18 cellular contexts compared by ENCODE assay signal in genomic region chr5:173644700-173645436, GRCh38. TPM values are rescaled to one million over a fixed set of nuclear protein-coding genes. Genes with fewer than 3 reads are reported as not detected.
DNase-seq lines count a peak whose midpoint lies in the region; ATAC-seq, FAIRE-seq and TF ChIP-seq lines count a peak whose summit lies in the region.
"Had no signal": no experiment of that assay in that cellular context is flagged by ENCODE, and none has a peak within 500 bp of the region (broad histone marks: within the 10 kb centered on the region; RNA-seq: fewer than 3 reads in every experiment).

No MANE protein-coding gene starts in this region.

- ATAC-seq in K562 (peak; percentile 15; the same call in 1 of the 3 replicates), lower lobe of right lung (no peak), Right ventricle myocardium superior (ENCODE audit: poor library complexity) (no peak)

- H3K27ac ChIP-seq in K562 (ENCODE audit: extremely low read depth, low read depth, low read length) (no peak overlapping the region), lower lobe of right lung (peak overlapping the region; percentile 39), GM23248 (no peak overlapping the region), kidney (ENCODE audit: low read depth in 2 of 2, low read length in 2 of 2) (peak overlapping the region in 1 of 2 donors; percentile 6)
- H3K27ac ChIP-seq: heart left ventricle, tibial artery had no signal

- FAIRE-seq in HTR-8/SVneo (lab: Jason Lieb, UNC), result peak; percentile 59
- FAIRE-seq in K562 (lab: Jason Lieb, UNC), result no peak
- no peak for FAIRE-seq in kidney (lab: Jason Lieb, UNC)

- 9% methylated on average over 8 of the region's 8 CpGs for WGBS in K562 (ENCODE audit: insufficient coverage, low coverage, missing lambda C conversion rate)
- 58 to 69% methylated on average over 8 of the region's 8 CpGs for WGBS in GM23248 (ENCODE audit: low coverage in 1 of 2, low lambda C conversion rate in 2 of 2, missing lambda C conversion rate in 2 of 2), 2 experiments

- CTCF ChIA-PET in K562 (lab: Yijun Ruan, JAX; ENCODE audit: low intra/inter-chr PET ratio), result no interaction called here

- intact Hi-C loops in K562 (cut with micrococcal nuclease) (loop anchor here (5.0 kb wide), 1 partner anchor 57 kb away; no protein-coding TSS in a partner anchor), lower lobe of right lung (cut with DNase I) (no loop called here), kidney (cut with DNase I) (no loop called here), Right ventricle myocardium superior (cut with DNase I) (no loop called here)

- no peak for TF ChIP-seq POLR2A in K562 (conservative IDR thresholded peaks at IDR 0.05)

- no peaks in the 10 kb centered on the region for H3K36me3 ChIP-seq in K562 (ENCODE audit: control insufficient read depth, insufficient read depth, low read length)
- H3K36me3 ChIP-seq in lower lobe of right lung, result no peaks in the 10 kb centered on the region
- no peaks in the 10 kb centered on the region for H3K36me3 ChIP-seq in GM23248 (ENCODE audit: low read depth)
- no peaks in the 10 kb centered on the region for H3K36me3 ChIP-seq in kidney (ENCODE audit: control insufficient read depth in 1 of 2, insufficient read depth in 2 of 2, low read length in 2 of 2)
- H3K36me3 ChIP-seq: heart left ventricle, tibial artery had no signal

- POLR2A ChIA-PET in K562 (lab: Yijun Ruan, JAX), result interaction anchor here (1.2 to 2.4 kb wide), 4 partner anchors 16 to 297 kb away, joined by 3 to 7 read pairs (median 5); no protein-coding TSS in a partner anchor

- H3K9me3 ChIP-seq in K562 (replicated peaks; ENCODE audit: control insufficient read depth, insufficient read depth, low read depth, low read length), result no peaks in the 10 kb centered on the region
- H3K9me3 ChIP-seq in lower lobe of right lung, result no peaks in the 10 kb centered on the region
- H3K9me3 ChIP-seq in GM23248 (ENCODE audit: low read depth), result no peaks in the 10 kb centered on the region
- no peaks in the 10 kb centered on the region for H3K9me3 ChIP-seq in kidney (ENCODE audit: control insufficient read depth in 1 of 2, low read length in 2 of 2)
- H3K9me3 ChIP-seq: heart left ventricle, tibial artery had no signal

- no peak overlapping the region for H3K9ac ChIP-seq in K562 (ENCODE audit: insufficient read depth in 1 of 2, low read depth in 2 of 2, low read length in 2 of 2)
- no peak overlapping the region for H3K9ac ChIP-seq in GM23248
- peak overlapping the region in 1 of 2 donors; percentile 35 for H3K9ac ChIP-seq in kidney (ENCODE audit: low read length in 2 of 2)

- peaks cover 0 to 37% of the 10 kb centered on the region in 2 experiments; a peak in 2 of 5 replicates for H3K27me3 ChIP-seq in K562 (ENCODE audit: control insufficient read depth in 2 of 2, insufficient read depth in 2 of 2, low read length in 2 of 2)
- no peaks in the 10 kb centered on the region for H3K27me3 ChIP-seq in lower lobe of right lung (ENCODE audit: low read depth)
- peaks cover 19% of the 10 kb centered on the region for H3K27me3 ChIP-seq in GM23248 (replicated peaks; ENCODE audit: insufficient read depth)
- H3K27me3 ChIP-seq: heart left ventricle had no signal

- TF ChIP-seq EP300 in K562 (IDR thresholded peaks at IDR 0.05; ENCODE audit: low read length), result no peak

- H3F3A ChIP-seq in GM23248 (ENCODE audit: insufficient read depth), result no peaks in the 10 kb centered on the region

- H3K4me3 Mint-ChIP-seq in progenitor cell of endocrine pancreas (ENCODE audit: low read depth), result no peak overlapping the region
- H3K4me3 Mint-ChIP-seq: activated CD4-positive, alpha-beta memory T cell treated with anti-CD3 and anti-CD28 coated beads, Interleukin-2, amount 10 ng/mL, durations not matched to agents 7 days and 5 days had no signal

- TF ChIP-seq RAD21 in K562 (CRISPR knock-in tag; conservative IDR thresholded peaks at IDR 0.05 in 1 of 2, IDR thresholded peaks at IDR 0.05 in 1 of 2), result no peak

- no peak for DNase-seq in HTR-8/SVneo (ENCODE audit: insufficient read length, low spot score)
- DNase-seq in K562 (ENCODE audit: extremely low read depth in 1 of 4, low spot score in 3 of 4), result no peak
- no peak for DNase-seq in lower lobe of right lung
- DNase-seq in progenitor cell of endocrine pancreas (ENCODE audit: low spot score, unreplicated experiment), result no peak
- no peak for DNase-seq in stimulated activated CD4-positive, alpha-beta T cell treated with anti-CD3 and anti-CD28 coated beads, Interleukin-15, amount 100 ng/mL, for 24 hours
- DNase-seq in GM23248, result no peak
- DNase-seq in kidney, result no peak
- DNase-seq in Right ventricle myocardium superior, result no peak
- DNase-seq: activated CD4-positive, alpha-beta memory T cell treated with anti-CD3 and anti-CD28 coated beads, Interleukin-2, amount 10 ng/mL, durations not matched to agents 7 days and 5 days; activated naive CD4-positive, alpha-beta T cell treated with Interleukin-2 at 50 U/mL for 16 hours; activated T-cell treated with anti-CD3 and anti-CD28 coated beads for 4 hours; DND-41; heart left ventricle; NCI-H2081 treated with DMSO at 0.1 percent for 48 hours; stimulated activated CD4-positive, alpha-beta T cell treated with anti-CD3 and anti-CD28 coated beads, Interleukin-2, amount 100 ng/mL, for 24 hours; stimulated activated naive CD4-positive, alpha-beta T cell treated with Interleukin-2 at 50 U/mL for 16 hours; T-helper 9 cell; tibial artery had no signal

- in situ Hi-C loops in K562 (cut with MboI) (no loop called here), GM23248 (cut with MboI) (no loop called here)

- H3K79me2 ChIP-seq in K562 (ENCODE audit: control insufficient read depth, insufficient read depth, low read length) (no peaks in the 10 kb centered on the region), GM23248 (ENCODE audit: insufficient read depth) (no peaks in the 10 kb centered on the region)

- H3K4me3 ChIP-seq in K562, result no peak overlapping the region
- H3K4me3 ChIP-seq in lower lobe of right lung, result no peak overlapping the region
- no peak overlapping the region for H3K4me3 ChIP-seq in GM23248
- no peak overlapping the region for H3K4me3 ChIP-seq in kidney (ENCODE audit: low read length in 2 of 2)
- H3K4me3 ChIP-seq: heart left ventricle, tibial artery had no signal

- no peak overlapping the region for H2AFZ ChIP-seq in K562 (ENCODE audit: low read depth, low read length)
- H2AFZ ChIP-seq in GM23248, result no peak overlapping the region

- TF ChIP-seq CTCF in K562 (IDR thresholded peaks at IDR 0.05 in 2 of 3, conservative IDR thresholded peaks at IDR 0.05 in 1 of 3; ENCODE audit: insufficient read depth in 2 of 3, low read depth in 1 of 3, low read length in 3 of 3) (no peak), lower lobe of right lung (IDR thresholded peaks at IDR 0.05) (no peak), progenitor cell of endocrine pancreas (IDR thresholded peaks at IDR 0.05; ENCODE audit: unreplicated experiment) (no peak), kidney (IDR thresholded peaks at IDR 0.05; ENCODE audit: borderline replicate concordance, extremely low read depth, insufficient read depth) (no peak)

- no peaks in the 10 kb centered on the region for H3K9me3 Mint-ChIP-seq in progenitor cell of endocrine pancreas (ENCODE audit: low read depth)
- H3K9me3 Mint-ChIP-seq: activated CD4-positive, alpha-beta memory T cell treated with anti-CD3 and anti-CD28 coated beads, Interleukin-2, amount 10 ng/mL, durations not matched to agents 7 days and 5 days had no signal

- H3K9me2 ChIP-seq in GM23248 (ENCODE audit: insufficient read depth), result no peaks in the 10 kb centered on the region

- no peaks in the 10 kb centered on the region for H4K20me1 ChIP-seq in K562 (replicated peaks; ENCODE audit: control insufficient read depth, insufficient read depth, low read length)
- H4K20me1 ChIP-seq in GM23248 (ENCODE audit: insufficient read depth), result no peaks in the 10 kb centered on the region

- H3K4me1 ChIP-seq in K562 (replicated peaks in 1 of 2; ENCODE audit: control insufficient read depth in 2 of 2, insufficient read depth in 2 of 2, low read length in 2 of 2) (peaks cover 0 to 11% of the 10 kb centered on the region in 2 experiments; a peak in 4 of 5 replicates), lower lobe of right lung (peaks cover 6% of the 10 kb centered on the region), GM23248 (ENCODE audit: insufficient read depth) (no peaks in the 10 kb centered on the region; the same call in none of the 2 replicates), kidney (ENCODE audit: control insufficient read depth in 1 of 2, insufficient read depth in 1 of 2, low read depth in 1 of 2, low read length in 2 of 2) (peaks cover 11 to 18% of the 10 kb centered on the region in 2 donors)
- H3K4me1 ChIP-seq: tibial artery had no signal

- no peaks in the 10 kb centered on the region for H3K9me1 ChIP-seq in K562 (ENCODE audit: control insufficient read depth, insufficient read depth, low read length)

- no peaks in the 10 kb centered on the region for H3K36me3 Mint-ChIP-seq in progenitor cell of endocrine pancreas (ENCODE audit: insufficient read depth)

- H3K4me1 Mint-ChIP-seq in progenitor cell of endocrine pancreas (ENCODE audit: low read depth), result peaks cover 11% of the 10 kb centered on the region
- H3K4me1 Mint-ChIP-seq: activated CD4-positive, alpha-beta memory T cell treated with anti-CD3 and anti-CD28 coated beads, Interleukin-2, amount 10 ng/mL, durations not matched to agents 7 days and 5 days had no signal

- no peak overlapping the region for H3K4me2 ChIP-seq in K562 (ENCODE audit: insufficient read depth, low read length)
- H3K4me2 ChIP-seq in GM23248 (ENCODE audit: unreplicated experiment), result no peak overlapping the region

- peak overlapping the region; percentile 9 for H3K27ac Mint-ChIP-seq in progenitor cell of endocrine pancreas
- H3K27ac Mint-ChIP-seq: activated CD4-positive, alpha-beta memory T cell treated with anti-CD3 and anti-CD28 coated beads, Interleukin-2, amount 10 ng/mL, durations not matched to agents 7 days and 5 days had no signal

- H3K27me3 Mint-ChIP-seq in progenitor cell of endocrine pancreas, result peaks cover 3% of the 10 kb centered on the region

- BruUV-seq in K562 (replicated peaks; lab: Mats Ljungman, UMichigan), result no TSS peak

RNA-seq across cellular contexts. Expression of gene BOD1, which starts 28.4 kb away (rescaled TPM):
- total RNA-seq in K562 (2011; cell fraction: chromatin; rRNA removed; ENCODE audit: low replicate concordance), result 16.7 and 29.4 TPM in 2 replicates
- 12.8 and 14.3 TPM in 2 replicates for total RNA-seq in K562 (2011; cell fraction: nucleolus; rRNA removed)
- 20.2 and 24.8 TPM in 2 replicates for total RNA-seq in K562 (2011; cell fraction: nucleoplasm; rRNA removed)
- total RNA-seq in K562 (2014; rRNA removed), result 19.3 and 20.3 TPM in 2 replicates
- 20.2 and 22.6 TPM in 2 replicates for total RNA-seq in K562 (2014; rRNA removed; fragmentation: Illumina TruSeq; extraction: Trizol)
- 31.1 and 31.5 TPM in 2 replicates for total RNA-seq in K562 (2015; rRNA removed; fragmentation: Illumina TruSeq; extraction: Trizol)
- total RNA-seq in K562 (2021), result 17.9 and 22.0 TPM in 2 replicates
- polyA plus RNA-seq in K562 (2011; rRNA removed), result 31.6 and 35.6 TPM in 2 replicates
- polyA plus RNA-seq in K562 (2011; cell fraction: cytosol; rRNA removed), result 12.4 and 22.2 TPM in 2 replicates
- 56.7 and 79.6 TPM in 2 replicates for polyA plus RNA-seq in K562 (2011; cell fraction: nucleus; rRNA removed)
- polyA plus RNA-seq in K562 (2012), result 18.4 and 19.0 TPM in 2 replicates
- polyA plus RNA-seq in K562 (2014; fragmentation: Illumina TruSeq; extraction: Trizol), result 22.0 and 24.6 TPM in 2 replicates
- 10 to 100 TPM; 10.1 to 10.8 TPM for polyA plus RNA-seq in K562 (2014; fragmentation: Nextera tagmentation; extraction: Ambion mirVana)
- 23.8 and 26.7 TPM in 2 replicates for polyA plus RNA-seq in K562 (2014; rRNA removed)
- polyA minus RNA-seq in K562 (2011; rRNA and poly(A)+ RNA removed), result 29.3 and 39.7 TPM in 2 replicates
- polyA minus RNA-seq in K562 (2011; cell fraction: cytosol; rRNA and poly(A)+ RNA removed), result 8.3 and 10.8 TPM in 2 replicates
- polyA minus RNA-seq in K562 (2011; cell fraction: nucleus; rRNA and poly(A)+ RNA removed), result 14.5 and 37.8 TPM in 2 replicates
- 35.0 TPM for total RNA-seq in lower lobe of right lung
- 100.0 and 101 TPM in 2 replicates for total RNA-seq in progenitor cell of endocrine pancreas
- 48.1 and 51.4 TPM in 2 replicates for total RNA-seq in GM23248 (2014; rRNA removed; shearing (Covaris generic))
- 64.3 and 66.1 TPM in 2 replicates for polyA plus RNA-seq in GM23248 (2016; fragmentation: Nextera tagmentation; extraction: Ambion mirVana)
- total RNA-seq in kidney, result 32.5 TPM
- polyA plus RNA-seq in kidney (ENCODE audit: insufficient read depth, low read depth, low replicate concordance), result 43.6 TPM
- total RNA-seq in Right ventricle myocardium superior, result 47.0 TPM
